Comparison of ENCODE assay signal across 7 cellular contexts in genomic region chr3:53412953-53413352, GRCh38.
"Had no signal": no experiment of that assay in that cellular context is flagged by ENCODE, and none has a peak within 500 bp of the region (broad histone marks: within the 10 kb centered on the region; RNA-seq: fewer than 3 reads in every experiment).

No MANE protein-coding gene starts in this region.

- H3K27ac ChIP-seq: GM23248 had no signal

- H2AFZ ChIP-seq: GM23248 had no signal

- H3K9ac ChIP-seq: GM23248 had no signal

- H3K4me3 ChIP-seq: GM23248 had no signal

- FAIRE-seq: H1, H54, HTR-8/SVneo had no signal

- DNase-seq: GM23248, H9, HCEC 1CT, KG1 had no signal
